ENCODE assay signal across 8 cellular contexts in genomic region chr7:44606341-44607140, GRCh38. TPM values are rescaled to one million over a fixed set of nuclear protein-coding genes. Genes with fewer than 3 reads are reported as not detected.
DNase-seq lines count a peak whose midpoint lies in the region; ATAC-seq, FAIRE-seq and TF ChIP-seq lines count a peak whose summit lies in the region.

TSS of gene OGDH (plus strand) at chr7:44606627. CDS start at chr7:44624344, 17,717 bp downstream.

- H3K36me3 ChIP-seq in body of pancreas (replicated peaks in 1 of 2; ENCODE audit: insufficient read depth in 1 of 2, low read depth in 2 of 2), result no peaks in the 10 kb centered on the region
- peaks cover 0 to 2% (median 0%) of the 10 kb centered on the region in 4 donors for H3K36me3 ChIP-seq in sigmoid colon

- intact Hi-C loops in body of pancreas (cut with DNase I), result loop anchor here (10.0 kb wide), 1 partner anchor 138 kb away; the partner anchor contains the start of gene ZMIZ2
- intact Hi-C loops in sigmoid colon (cut with DNase I), result loop anchor here (1.0 to 10.0 kb wide), 6 partner anchors 24 to 508 kb away; partner anchors contain the start of genes H2AZ2, PPIA, PURB and TBRG4

- 0% methylated on average over 2 to 57 of the region's 93 CpGs for WGBS in body of pancreas, 2 donors
- WGBS in sigmoid colon, 2 donors, result 0 to 1% methylated on average over 93 of the region's 93 CpGs

- H3K4me1 ChIP-seq in body of pancreas (peaks cover 25% of the 10 kb centered on the region), sigmoid colon (peaks cover 0 to 32% (median 25%) of the 10 kb centered on the region in 4 donors)

- TF ChIP-seq CTCF in 22Rv1 (IDR thresholded peaks at IDR 0.05), result no peak
- TF ChIP-seq CTCF in body of pancreas (IDR thresholded peaks at IDR 0.05), result peak in 2 of 7 experiments; percentile 16 to 28
- TF ChIP-seq CTCF in sigmoid colon (IDR thresholded peaks at IDR 0.05), result no peak

- peak; percentile 68 for FAIRE-seq in TTC549 (lab: Jason Lieb, UNC)

- H3K9me3 ChIP-seq in body of pancreas (no peaks in the 10 kb centered on the region), sigmoid colon (no peaks in the 10 kb centered on the region)

- TF ChIP-seq POLR2A in body of pancreas (IDR thresholded peaks at IDR 0.05) (peak; percentile 90 to 97 (median 95)), sigmoid colon (IDR thresholded peaks at IDR 0.05) (peak; percentile 91 to 97)

- H3K27me3 ChIP-seq in body of pancreas, result no peaks in the 10 kb centered on the region
- H3K27me3 ChIP-seq in sigmoid colon, result no peaks in the 10 kb centered on the region

- DNase-seq in NCI-H2107 treated with DMSO at 0.1 percent for 48 hours (lab: John Stamatoyannopoulos, UW; ENCODE audit: unreplicated experiment) (peak; percentile 97), body of pancreas (peak; percentile 99), iPS DF 19.7 (ENCODE audit: low read depth, low spot score) (peak; percentile 86), sigmoid colon (peak; percentile 100)

- ATAC-seq in GM18520 (IDR thresholded peaks at IDR 0.05; ENCODE audit: unreplicated experiment), result peak; percentile 91
- peak; percentile 92 for ATAC-seq in HG03064 (IDR thresholded peaks at IDR 0.05; ENCODE audit: low read depth, unreplicated experiment)
- peak; percentile 96 for ATAC-seq in body of pancreas

- peak within 1 kb of the TSS; percentile 73 to 98 for H3K4me3 ChIP-seq in body of pancreas
- H3K4me3 ChIP-seq in sigmoid colon, result peak within 1 kb of the TSS; percentile 70 to 97 (median 78)

- peak within 1 kb of the TSS; percentile 92 for H3K27ac ChIP-seq in 22Rv1
- H3K27ac ChIP-seq in body of pancreas, result peak within 1 kb of the TSS; percentile 98 to 99 (median 98)
- peak within 1 kb of the TSS; percentile 97 to 100 (median 98) for H3K27ac ChIP-seq in sigmoid colon

- peak in 2 of 4 donors; percentile 66 to 86 for TF ChIP-seq EP300 in sigmoid colon (IDR thresholded peaks at IDR 0.05)

RNA-seq across cellular contexts. Expression of gene OGDH, which starts in this region (rescaled TPM):
- total RNA-seq in body of pancreas (10 to 100 TPM; 36.1 to 46.1 TPM), sigmoid colon (100 to 1,000 TPM in 2 of 4 donors, 10 to 100 TPM in 2; 65.5 to 102 (median 98.3) TPM)
- 10 to 100 TPM; 39.0 to 74.4 (median 68.0) TPM for polyA plus RNA-seq in sigmoid colon

Comparison
In these comparisons a context has a peak if more than half of its experiments do, and no peak if none do; other contexts are left out.
1. Peak in every context shown above with its lines: DNase-seq, ATAC-seq, H3K4me3 ChIP-seq and H3K27ac ChIP-seq.